Comparison of ENCODE assay signal across 1 cellular context in genomic region chr21:44329086-44329889, GRCh38.
TF ChIP-seq lines count a peak whose summit lies in the region.

No MANE protein-coding gene starts in this region.

TF ChIP-seq in K562, 482 proteins besides CTCF, POLR2A, EP300 and RAD21:
- TF ChIP-seq FOXO4 (CRISPR knock-in tag; IDR thresholded peaks at IDR 0.05) (no peak), RFX1 (IDR thresholded peaks at IDR 0.05) (no peak), NFXL1 (CRISPR knock-in tag; IDR thresholded peaks at IDR 0.05) (no peak), SIRT6 (IDR thresholded peaks at IDR 0.05; ENCODE audit: low read depth, low read length) (peak; percentile 33), CSDE1 (IDR thresholded peaks at IDR 0.05) (no peak), SUPT5H (IDR thresholded peaks at IDR 0.05) (peak; percentile 22; the same call in 1 of the 2 replicates), NFYB (IDR thresholded peaks at IDR 0.05; ENCODE audit: extremely low read depth, insufficient read length) (no peak), POLR2B (IDR thresholded peaks at IDR 0.05; ENCODE audit: low read depth, partially characterized antibody) (peak; percentile 13), PRDM10 (IDR thresholded peaks at IDR 0.05; ENCODE audit: partially characterized antibody) (no peak), HLTF (IDR thresholded peaks at IDR 0.05) (no peak), POLR2AphosphoS2 (IDR thresholded peaks at IDR 0.05; ENCODE audit: low read length) (peak; percentile 31; the same call in 1 of the 2 replicates), HMGN3 (IDR thresholded peaks at IDR 0.05; ENCODE audit: borderline replicate concordance, extremely low read depth, insufficient read length, low read depth, low read length) (peak; percentile 23), RBFOX2 (IDR thresholded peaks at IDR 0.05; ENCODE audit: low read depth, low read length) (0 out of 2 replicates have a peak, but pooled peaks have one; percentile 2), SMC3 (conservative IDR thresholded peaks at IDR 0.05; ENCODE audit: insufficient read depth, low read depth, low read length) (no peak), POU5F1 (IDR thresholded peaks at IDR 0.05; ENCODE audit: borderline replicate concordance, low read depth, low read length, partially characterized antibody) (no peak), ZHX1 (conservative IDR thresholded peaks at IDR 0.05; ENCODE audit: low read length) (no peak), SIN3B (IDR thresholded peaks at IDR 0.05; ENCODE audit: low read depth) (no peak), SMAD4 (CRISPR knock-in tag; conservative IDR thresholded peaks at IDR 0.05) (no peak), SMARCE1 (IDR thresholded peaks at IDR 0.05) (no peak), ZNF124 (CRISPR knock-in tag; IDR thresholded peaks at IDR 0.05) (no peak), ZNF318 (IDR thresholded peaks at IDR 0.05; ENCODE audit: borderline replicate concordance in 1 of 2, low read depth in 1 of 2) (no peak), ZBED1 (IDR thresholded peaks at IDR 0.05) (peak; percentile 78; the same call in 1 of the 2 replicates), CXXC5 (CRISPR knock-in tag; IDR thresholded peaks at IDR 0.05) (no peak), MYNN (IDR thresholded peaks at IDR 0.05) (peak; percentile 10; the same call in 1 of the 2 replicates), MYNN (CRISPR knock-in tag; IDR thresholded peaks at IDR 0.05) (no peak), SMAD3 (CRISPR knock-in tag; conservative IDR thresholded peaks at IDR 0.05) (no peak), ZSCAN32 (CRISPR knock-in tag; IDR thresholded peaks at IDR 0.05) (0 out of 2 replicates have a peak, but pooled peaks have one; percentile 3), NBN (IDR thresholded peaks at IDR 0.05; ENCODE audit: low read depth) (no peak), E2F4 (CRISPR knock-in tag; IDR thresholded peaks at IDR 0.05; ENCODE audit: low read depth) (no peak), RFX5 (IDR thresholded peaks at IDR 0.05; ENCODE audit: low read depth, low read length) (no peak), NKRF (IDR thresholded peaks at IDR 0.05; ENCODE audit: borderline replicate concordance) (no peak), EHMT2 (IDR thresholded peaks at IDR 0.05) (no peak), NRF1 (conservative IDR thresholded peaks at IDR 0.05 in 1 of 2, IDR thresholded peaks at IDR 0.05 in 1 of 2) (no peak), KDM5B (IDR thresholded peaks at IDR 0.05; ENCODE audit: insufficient replicate concordance, low read depth, low read length) (no peak), BCL6 (CRISPR knock-in tag; IDR thresholded peaks at IDR 0.05) (no peak), MIER1 (IDR thresholded peaks at IDR 0.05; ENCODE audit: low read depth) (no peak), ZNF354B (CRISPR knock-in tag; IDR thresholded peaks at IDR 0.05) (no peak), E2F8 (IDR thresholded peaks at IDR 0.05; ENCODE audit: low read depth, partially characterized antibody) (no peak), CBFA2T2 (conservative IDR thresholded peaks at IDR 0.05) (no peak), POLR3A (IDR thresholded peaks at IDR 0.05; ENCODE audit: borderline replicate concordance, extremely low read depth, insufficient read depth, insufficient read length) (no peak), POLR2G (IDR thresholded peaks at IDR 0.05; ENCODE audit: low read depth, low read length) (peak; percentile 56; the same call in 1 of the 2 replicates)
